In genomic region chr17:76696763-76697701, GRCh38 we compare ENCODE assay signal across 10 cellular contexts. TPM values are rescaled to one million over a fixed set of nuclear protein-coding genes. Genes with fewer than 3 reads are reported as not detected.
DNase-seq lines count a peak whose midpoint lies in the region; ATAC-seq and TF ChIP-seq lines count a peak whose summit lies in the region.
"Had no signal": no experiment of that assay in that cellular context is flagged by ENCODE, and none has a peak within 500 bp of the region (broad histone marks: within the 10 kb centered on the region; RNA-seq: fewer than 3 reads in every experiment).

No MANE protein-coding gene starts in this region.

- 90 to 94% methylated on average over 20 to 25 of the region's 25 CpGs for WGBS in endodermal cell (ENCODE audit: insufficient coverage in 1 of 2, insufficient read length in 1 of 2), 2 experiments

- ATAC-seq in HG03280 (IDR thresholded peaks at IDR 0.05; ENCODE audit: unreplicated experiment) (peak; percentile 52), HG02759 (IDR thresholded peaks at IDR 0.05; ENCODE audit: unreplicated experiment) (no peak)

- H3K4me1 Mint-ChIP-seq in endodermal cell, result peaks cover 28% of the 10 kb centered on the region
- H3K4me1 Mint-ChIP-seq in osteocyte (ENCODE audit: unreplicated experiment), result peaks cover 75% of the 10 kb centered on the region

- no peaks in the 10 kb centered on the region for H3K27me3 ChIP-seq in endodermal cell (ENCODE audit: control insufficient read depth, insufficient read depth, low read length, poor library complexity, severe bottlenecking)

- H3K36me3 ChIP-seq in endodermal cell (ENCODE audit: control insufficient read depth, insufficient read depth, low read length), result no peaks in the 10 kb centered on the region

- no peaks in the 10 kb centered on the region for H3K27me3 Mint-ChIP-seq in endodermal cell (ENCODE audit: insufficient read depth)
- H3K27me3 Mint-ChIP-seq in osteocyte (ENCODE audit: unreplicated experiment), result no peaks in the 10 kb centered on the region

- DNase-seq in GM12864 (ENCODE audit: low read depth) (peak; percentile 52), endodermal cell (peak; percentile 49), osteocyte (ENCODE audit: extremely low spot score, unreplicated experiment) (no peak), COR-L47 (lab: John Stamatoyannopoulos, UW) (no peak), pons (ENCODE audit: low spot score) (no peak), T-helper 1 cell (no peak)
- DNase-seq: naive B cell, SIG-M5 had no signal

- no peaks in the 10 kb centered on the region for H3K9me3 Mint-ChIP-seq in endodermal cell
- no peaks in the 10 kb centered on the region for H3K9me3 Mint-ChIP-seq in osteocyte (ENCODE audit: unreplicated experiment)
- H3K9me3 Mint-ChIP-seq: naive B cell had no signal

- no peak for TF ChIP-seq CTCF in GM12864 (IDR thresholded peaks at IDR 0.05; ENCODE audit: low read depth, low read length, missing control alignments)
- TF ChIP-seq CTCF in endodermal cell (conservative IDR thresholded peaks at IDR 0.05), result no peak
- no peak for TF ChIP-seq CTCF in osteocyte (IDR thresholded peaks at IDR 0.05)

- H3K36me3 Mint-ChIP-seq in endodermal cell (ENCODE audit: low read depth), result peaks cover 5% of the 10 kb centered on the region
- H3K36me3 Mint-ChIP-seq in osteocyte (ENCODE audit: unreplicated experiment), result peaks cover 5% of the 10 kb centered on the region
- H3K36me3 Mint-ChIP-seq: naive B cell had no signal

- no peaks in the 10 kb centered on the region for H3K9me3 ChIP-seq in endodermal cell (ENCODE audit: control insufficient read depth, low read length)

- H3K4me3 Mint-ChIP-seq in endodermal cell, result no peak overlapping the region
- no peak overlapping the region for H3K4me3 Mint-ChIP-seq in osteocyte (ENCODE audit: unreplicated experiment)

- H3K27ac ChIP-seq in endodermal cell (ENCODE audit: low read depth, low read length), result peak overlapping the region; percentile 61

- H3K4me3 ChIP-seq in GM12864 (ENCODE audit: low read depth, low read length), result no peak overlapping the region
- no peak overlapping the region for H3K4me3 ChIP-seq in endodermal cell (ENCODE audit: low read length)

- H3K4me1 ChIP-seq in endodermal cell (ENCODE audit: control insufficient read depth, insufficient read depth, low read length), result peaks cover 8% of the 10 kb centered on the region

- H3K9ac ChIP-seq in endodermal cell (ENCODE audit: extremely low read depth, low read length, poor library complexity, severe bottlenecking), result no peak overlapping the region

- H3K27ac Mint-ChIP-seq in endodermal cell (no peak overlapping the region), osteocyte (ENCODE audit: unreplicated experiment) (peak overlapping the region; percentile 73)

RNA-seq across cellular contexts. Expression of gene MXRA7, which starts 13.7 kb away (rescaled TPM):
- total RNA-seq in endodermal cell (10 to 100 TPM; 61.6 to 77.1 TPM), osteocyte (183 and 187 TPM in 2 replicates)
- polyA plus RNA-seq in endodermal cell (2013, experiment 1 of 2), result 64.6 TPM
- polyA plus RNA-seq in endodermal cell (2013, experiment 2 of 2), result 58.4 TPM

RNA-seq across cellular contexts. Expression of gene JMJD6, which starts 29.4 kb away (rescaled TPM):
- total RNA-seq in endodermal cell (10 to 100 TPM; 17.0 to 20.3 TPM), osteocyte (16.8 and 22.7 TPM in 2 replicates)
- polyA plus RNA-seq in endodermal cell (2013, experiment 1 of 2), result 18.8 TPM
- polyA plus RNA-seq in endodermal cell (2013, experiment 2 of 2), result 16.4 TPM

RNA-seq across cellular contexts. Expression of gene METTL23, which starts 29.6 kb away (rescaled TPM):
- total RNA-seq in endodermal cell (10 to 100 TPM; 31.3 to 39.9 TPM), osteocyte (35.7 and 36.3 TPM in 2 replicates)
- polyA plus RNA-seq in endodermal cell (2013, experiment 1 of 2), result 32.3 TPM
- 27.7 TPM for polyA plus RNA-seq in endodermal cell (2013, experiment 2 of 2)

RNA-seq across cellular contexts. Expression of gene SRSF2, which starts 40.1 kb away (rescaled TPM):
- 100 to 1,000 TPM; 255 to 307 TPM for total RNA-seq in endodermal cell
- 314 TPM for polyA plus RNA-seq in endodermal cell (2013, experiment 1 of 2)
- 252 TPM for polyA plus RNA-seq in endodermal cell (2013, experiment 2 of 2)
- total RNA-seq in osteocyte, result 137 and 145 TPM in 2 replicates

RNA-seq across cellular contexts. Expression of gene MFSD11, which starts 40.9 kb away (rescaled TPM):
- 10 to 100 TPM; 29.3 to 33.3 TPM for total RNA-seq in endodermal cell
- 22.3 TPM for polyA plus RNA-seq in endodermal cell (2013, experiment 1 of 2)
- 18.9 TPM for polyA plus RNA-seq in endodermal cell (2013, experiment 2 of 2)
- 33.0 and 34.7 TPM in 2 replicates for total RNA-seq in osteocyte

Comparison
In these comparisons a context has a peak if more than half of its experiments do, and no peak if none do; other contexts are left out.
1. DNase-seq: peak in GM12864 (single experiment) and endodermal cell (single experiment); none in osteocyte (single experiment), COR-L47 (single experiment), pons (single experiment) and T-helper 1 cell (0 of 5).